In genomic region chr11:76660533-76661305, GRCh38 we compare ENCODE assay signal across 22 cellular contexts. TPM values are rescaled to one million over a fixed set of nuclear protein-coding genes. Genes with fewer than 3 reads are reported as not detected.
A peak's percentile ranks its signal among the peaks of the same experiment; 100 is the strongest.
DNase-seq lines count a peak whose midpoint lies in the region; ATAC-seq and TF ChIP-seq lines count a peak whose summit lies in the region.
"Had no signal": no experiment of that assay in that cellular context is flagged by ENCODE, and none has a peak within 500 bp of the region (broad histone marks: within the 10 kb centered on the region; RNA-seq: fewer than 3 reads in every experiment).

No MANE protein-coding gene starts in this region.

- intact Hi-C loops in sciatic nerve (cut with DNase I) (loop anchor here (10.0 kb wide), 1 partner anchor 86 kb away; no protein-coding TSS in a partner anchor), mucosa of descending colon (cut with DNase I, micrococcal nuclease) (no loop called here)

- in situ Hi-C loops in GM13976 (cut with MboI; ENCODE audit: low sequenced_read_pairs, unreplicated experiment) = no loop called here

- peak; percentile 12 for ATAC-seq in sciatic nerve
- ATAC-seq in mucosa of descending colon = no peak
- ATAC-seq: activated naive CD8-positive, alpha-beta T cell treated with anti-CD3 and anti-CD28 coated beads, Interleukin-2, amount 50 U/mL, for 24 hours; psoas muscle had no signal

- H3K27me3 ChIP-seq in Peyer's patch (no peaks in the 10 kb centered on the region), H7 (ENCODE audit: control insufficient read depth, insufficient read depth, low read length) (no peaks in the 10 kb centered on the region)
- H3K27me3 ChIP-seq: SJSA1, tibial nerve had no signal

- H3K9me3 ChIP-seq in Peyer's patch (no peaks in the 10 kb centered on the region), mucosa of descending colon (no peaks in the 10 kb centered on the region)
- H3K9me3 ChIP-seq: psoas muscle, SJSA1, tibial nerve had no signal

- TF ChIP-seq POLR2A in Peyer's patch (IDR thresholded peaks at IDR 0.05) = no peak

- no peak overlapping the region for H3K27ac ChIP-seq in Peyer's patch
- H3K27ac ChIP-seq: psoas muscle, SJSA1 had no signal

- no peak overlapping the region for H3K4me3 ChIP-seq in Peyer's patch
- H3K4me3 ChIP-seq in mucosa of descending colon = no peak overlapping the region
- H3K4me3 ChIP-seq in H7 (ENCODE audit: insufficient read depth, low read depth, low read length) = no peak overlapping the region
- H3K4me3 ChIP-seq: psoas muscle, SJSA1, smooth muscle cell, tibial nerve had no signal

- TF ChIP-seq CTCF in GM13976 (IDR thresholded peaks at IDR 0.05; ENCODE audit: borderline replicate concordance, control extremely low read depth, extremely low read depth, insufficient read depth, missing control alignments) (no peak), Peyer's patch (IDR thresholded peaks at IDR 0.05) (no peak), mucosa of descending colon (IDR thresholded peaks at IDR 0.05) (no peak)

- H3K4me1 ChIP-seq in Peyer's patch (peaks cover 0 to 12% (median 3%) of the 10 kb centered on the region in 4 donors), mucosa of descending colon (ENCODE audit: low read depth) (no peaks in the 10 kb centered on the region)
- H3K4me1 ChIP-seq: psoas muscle, SJSA1 had no signal

- DNase-seq in GM13976 (ENCODE audit: low spot score) (peak; percentile 23), Peyer's patch (peak in 2 of 3 donors; percentile 41 to 43), islet precursor cell (peak; percentile 62), sciatic nerve (ENCODE audit: low spot score) (peak; percentile 58), LoVo (ENCODE audit: low spot score) (no peak), T1000 (lab: John Stamatoyannopoulos, UW) (no peak), mucosa of descending colon (no peak), H7 (no peak)
- DNase-seq: activated CD4-positive, alpha-beta T cell treated with anti-CD3 and anti-CD28 coated beads, Interleukin-2, amount 50 U/mL, for 48 hours; activated effector memory CD4-positive, alpha-beta T cell treated with Interleukin-2 at 50 U/mL for 16 hours; activated naive CD8-positive, alpha-beta T cell treated with anti-CD3 and anti-CD28 coated beads, Interleukin-2, amount 50 U/mL, for 24 hours; cortex of kidney; HFFc6; Kasumi-1; NCI-H1048; NCI-H187; NCI-H774; psoas muscle; stimulated activated CD4-positive, alpha-beta T cell treated with anti-CD3 and anti-CD28 coated beads, Interleukin-4, amount 100 ng/mL, for 24 hours had no signal

- H3K36me3 ChIP-seq in Peyer's patch = no peaks in the 10 kb centered on the region
- no peaks in the 10 kb centered on the region for H3K36me3 ChIP-seq in mucosa of descending colon (ENCODE audit: low read depth)
- no peaks in the 10 kb centered on the region for H3K36me3 ChIP-seq in H7 (replicated peaks; ENCODE audit: control insufficient read depth, insufficient read depth, low read length)
- H3K36me3 ChIP-seq: SJSA1 had no signal

RNA-seq across cellular contexts. Expression of gene LRRC32, which starts 9.8 kb away (rescaled TPM):
- total RNA-seq in Peyer's patch (10 to 100 TPM in 3 of 4 donors, 1 to 10 TPM in 1; 4.0 to 36.7 (median 23.0) TPM), sciatic nerve (192 TPM), mucosa of descending colon (10 to 100 TPM; 10.4 to 20.3 (median 18.6) TPM)
- total RNA-seq in H7 (2014; rRNA removed; shearing (Covaris generic)) = 0.63 and 0.94 TPM in 2 replicates

Comparison
In these comparisons a context has a peak if more than half of its experiments do, and no peak if none do; other contexts are left out.
1. DNase-seq: peak in GM13976 (single experiment), Peyer's patch (2 of 3), islet precursor cell (single experiment) and sciatic nerve (single experiment); none in LoVo (single experiment), T1000 (single experiment), mucosa of descending colon (0 of 3) and H7 (single experiment).